In genomic region chr9:122039213-122039612, GRCh38 we compare ENCODE assay signal across 22 cellular contexts.
"Had no signal": no experiment of that assay in that cellular context is flagged by ENCODE, and none has a peak within 500 bp of the region (broad histone marks: within the 10 kb centered on the region; RNA-seq: fewer than 3 reads in every experiment).

No MANE protein-coding gene starts in this region.

- H3K27me3 Mint-ChIP-seq: activated CD8-positive, alpha-beta T cell treated with anti-CD3 and anti-CD28 coated beads for 36 hours; activated naive CD4-positive, alpha-beta T cell treated with anti-CD3 and anti-CD28 coated beads, Interleukin-2, amount 50 U/mL, for 24 hours; central memory CD8-positive, alpha-beta T cell; dendritic cell treated with granulocyte-macrophage colony-stimulating factor and Interleukin-4, amounts not matched to agents 40 ng/mL and 50 ng/mL, for 4 days; naive thymus-derived CD8-positive, alpha-beta T cell had no signal

- DNase-seq: activated CD4-positive, alpha-beta T cell treated with anti-CD3 and anti-CD28 coated beads for 4 hours; activated CD8-positive, alpha-beta T cell treated with anti-CD3 and anti-CD28 coated beads for 36 hours; activated effector memory CD4-positive, alpha-beta T cell treated with anti-CD3 and anti-CD28 coated beads, Interleukin-2, amount 50 U/mL, for 16 hours; activated T-cell treated with anti-CD3 and anti-CD28 coated beads, Interleukin-2, amount 50 U/mL, for 48 hours; amniotic stem cell; body of pancreas; mucosa of descending colon; naive thymus-derived CD8-positive, alpha-beta T cell; retina; stimulated activated CD4-positive, alpha-beta T cell treated with anti-CD3 and anti-CD28 coated beads, Interleukin-4, amount 100 ng/mL, for 4 hours; stimulated activated CD8-positive, alpha-beta memory T cell treated with anti-CD3 and anti-CD28 coated beads, Interleukin-4, amount 100 ng/mL, for 48 hours; stimulated activated naive CD8-positive, alpha-beta T cell treated with anti-CD3 and anti-CD28 coated beads, Interleukin-15, Interleukin-2, amounts not matched to agents 100 U/mL and 50 U/mL, for 24 hours; testis; upper lobe of left lung; WERI-Rb-1 had no signal

- H3K9me3 Mint-ChIP-seq: activated naive CD4-positive, alpha-beta T cell treated with anti-CD3 and anti-CD28 coated beads, Interleukin-2, amount 50 U/mL, for 24 hours; central memory CD8-positive, alpha-beta T cell; dendritic cell treated with granulocyte-macrophage colony-stimulating factor and Interleukin-4, amounts not matched to agents 40 ng/mL and 50 ng/mL, for 4 days had no signal

- H3K4me3 Mint-ChIP-seq: activated CD8-positive, alpha-beta T cell treated with anti-CD3 and anti-CD28 coated beads for 36 hours; activated naive CD4-positive, alpha-beta T cell treated with anti-CD3 and anti-CD28 coated beads, Interleukin-2, amount 50 U/mL, for 24 hours; central memory CD8-positive, alpha-beta T cell; dendritic cell treated with granulocyte-macrophage colony-stimulating factor and Interleukin-4, amounts not matched to agents 40 ng/mL and 50 ng/mL, for 4 days; naive thymus-derived CD8-positive, alpha-beta T cell had no signal

- H3K27me3 ChIP-seq: body of pancreas, neutrophil, testis, upper lobe of left lung had no signal

- H3K27ac Mint-ChIP-seq: activated CD8-positive, alpha-beta T cell treated with anti-CD3 and anti-CD28 coated beads for 36 hours; activated naive CD4-positive, alpha-beta T cell treated with anti-CD3 and anti-CD28 coated beads, Interleukin-2, amount 50 U/mL, for 24 hours; dendritic cell treated with granulocyte-macrophage colony-stimulating factor and Interleukin-4, amounts not matched to agents 40 ng/mL and 50 ng/mL, for 4 days had no signal

- ATAC-seq: activated CD8-positive, alpha-beta T cell treated with anti-CD3 and anti-CD28 coated beads for 36 hours; mucosa of descending colon; naive thymus-derived CD8-positive, alpha-beta T cell; stimulated activated naive CD8-positive, alpha-beta T cell treated with anti-CD3 and anti-CD28 coated beads, Interleukin-15, Interleukin-2, amounts not matched to agents 100 U/mL and 50 U/mL, for 24 hours had no signal

- H3K4me1 Mint-ChIP-seq: activated naive CD4-positive, alpha-beta T cell treated with anti-CD3 and anti-CD28 coated beads, Interleukin-2, amount 50 U/mL, for 24 hours; central memory CD8-positive, alpha-beta T cell had no signal

- H3K4me3 ChIP-seq: body of pancreas, lung, mucosa of descending colon, skin epidermis, testis, upper lobe of left lung had no signal

- H3K27ac ChIP-seq: neutrophil, parathyroid adenoma, testis, upper lobe of left lung, WERI-Rb-1 had no signal
